14 cellular contexts compared by ENCODE assay signal in the genomic region with DNA sequence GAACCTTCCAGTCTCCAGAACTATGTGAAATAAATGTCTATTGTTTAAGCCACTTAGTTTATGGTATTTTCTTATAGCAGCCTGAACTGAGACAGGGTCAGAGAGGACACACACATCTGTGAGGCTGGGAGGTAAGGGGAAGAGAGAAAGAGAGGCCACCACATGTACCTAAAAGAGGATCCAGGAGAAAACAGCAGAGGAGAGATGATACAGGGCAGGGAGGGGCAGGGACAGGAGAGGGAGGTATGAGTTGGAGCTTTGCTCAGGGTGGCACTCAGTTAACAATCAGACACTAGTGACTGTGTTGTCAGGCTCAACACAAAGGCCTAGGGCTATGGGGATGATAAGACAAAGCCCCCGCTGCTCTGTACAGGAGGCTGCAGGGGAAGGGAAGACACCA. TPM values are rescaled to one million over a fixed set of nuclear protein-coding genes. Genes with fewer than 3 reads are reported as not detected.
A peak's percentile ranks its signal among the peaks of the same experiment; 100 is the strongest.
DNase-seq lines count a peak whose midpoint lies in the region; ATAC-seq and TF ChIP-seq lines count a peak whose summit lies in the region.
"Had no signal": no experiment of that assay in that cellular context is flagged by ENCODE, and none has a peak within 500 bp of the region (broad histone marks: within the 10 kb centered on the region; RNA-seq: fewer than 3 reads in every experiment).

No MANE protein-coding gene starts in this region.

- H3K27me3 Mint-ChIP-seq in CD4-positive, CD25-positive, alpha-beta regulatory T cell: no peaks in the 10 kb centered on the region
- no peaks in the 10 kb centered on the region for H3K27me3 Mint-ChIP-seq in stimulated activated naive B cell treated with anti-CD40 and anti-IgM and Interleukin-4, amounts not matched to agents 10 μg/mL and 1 μg/mL and 100 μg/mL, for 72 hours
- H3K27me3 Mint-ChIP-seq: B cell; CD4-positive, alpha-beta memory T cell had no signal

- no peaks in the 10 kb centered on the region for H3K9me3 Mint-ChIP-seq in CD4-positive, CD25-positive, alpha-beta regulatory T cell
- H3K9me3 Mint-ChIP-seq in stimulated activated naive B cell treated with anti-CD40 and anti-IgM and Interleukin-4, amounts not matched to agents 10 μg/mL and 1 μg/mL and 100 μg/mL, for 72 hours: no peaks in the 10 kb centered on the region
- H3K9me3 Mint-ChIP-seq: CD4-positive, alpha-beta memory T cell had no signal

- no peaks in the 10 kb centered on the region for H3K36me3 Mint-ChIP-seq in CD4-positive, CD25-positive, alpha-beta regulatory T cell
- no peaks in the 10 kb centered on the region for H3K36me3 Mint-ChIP-seq in stimulated activated naive B cell treated with anti-CD40 and anti-IgM and Interleukin-4, amounts not matched to agents 10 μg/mL and 1 μg/mL and 100 μg/mL, for 72 hours
- H3K36me3 Mint-ChIP-seq: CD4-positive, alpha-beta memory T cell had no signal

- no peak for DNase-seq in CD4-positive, CD25-positive, alpha-beta regulatory T cell
- DNase-seq in stimulated activated naive B cell treated with anti-CD40 and anti-IgM and Interleukin-4, amounts not matched to agents 10 μg/mL and 1 μg/mL and 100 μg/mL, for 72 hours: no peak
- no peak for DNase-seq in WERI-Rb-1
- DNase-seq: CD4-positive, alpha-beta memory T cell; DMS153; DMS79; GDM1; GM23248 had no signal

- H3K4me1 ChIP-seq in BLaER1 (peaks cover 38% of the 10 kb centered on the region), skeletal muscle tissue (ENCODE audit: control insufficient read depth in 3 of 3, insufficient read depth in 3 of 3, low read length in 3 of 3) (peaks cover 14 to 21% (median 16%) of the 10 kb centered on the region in 3 donors)
- H3K4me1 ChIP-seq in CD4-positive, CD25-positive, alpha-beta regulatory T cell (ENCODE audit: control insufficient read depth, insufficient read depth, low read length, poor library complexity, severe bottlenecking): no peaks in the 10 kb centered on the region

- H3K9me3 ChIP-seq in BLaER1 (no peaks in the 10 kb centered on the region), skeletal muscle tissue (ENCODE audit: control insufficient read depth in 3 of 3, low read length in 3 of 3) (no peaks in the 10 kb centered on the region), WERI-Rb-1 (ENCODE audit: severe bottlenecking) (no peaks in the 10 kb centered on the region)
- no peaks in the 10 kb centered on the region for H3K9me3 ChIP-seq in CD4-positive, CD25-positive, alpha-beta regulatory T cell (ENCODE audit: control insufficient read depth in 2 of 2, low read length in 2 of 2)
- H3K9me3 ChIP-seq: HAP-1 had no signal

- H3K4me1 Mint-ChIP-seq in CD4-positive, CD25-positive, alpha-beta regulatory T cell: peaks cover 0 to 3% (median under 1%) of the 10 kb centered on the region in 4 donors
- peaks cover 16 to 26% of the 10 kb centered on the region in 2 donors for H3K4me1 Mint-ChIP-seq in stimulated activated naive B cell treated with anti-CD40 and anti-IgM and Interleukin-4, amounts not matched to agents 10 μg/mL and 1 μg/mL and 100 μg/mL, for 72 hours

- H3K27ac ChIP-seq in BLaER1: peak overlapping the region; percentile 44; the same call in 1 of the 2 replicates
- no peak overlapping the region for H3K27ac ChIP-seq in CD4-positive, CD25-positive, alpha-beta regulatory T cell (ENCODE audit: insufficient read depth, low read length, poor library complexity, severe bottlenecking)
- peak overlapping the region; percentile 56 for H3K27ac ChIP-seq in skeletal muscle tissue (ENCODE audit: low read depth, low read length)
- H3K27ac ChIP-seq in WERI-Rb-1: no peak overlapping the region
- H3K27ac ChIP-seq: C4-2B, GM23248 had no signal

- TF ChIP-seq CTCF in WERI-Rb-1 (IDR thresholded peaks at IDR 0.05; ENCODE audit: low read depth, low read length): no peak

- H3K4me3 ChIP-seq in BLaER1 (no peak overlapping the region), skeletal muscle tissue (ENCODE audit: low read length in 3 of 3) (no peak overlapping the region), WERI-Rb-1 (ENCODE audit: low read depth, low read length) (no peak overlapping the region)
- no peak overlapping the region for H3K4me3 ChIP-seq in CD4-positive, CD25-positive, alpha-beta regulatory T cell (ENCODE audit: low read depth, low read length)
- H3K4me3 ChIP-seq: GM23248, HAP-1 had no signal

- no peak for ATAC-seq in CD4-positive, CD25-positive, alpha-beta regulatory T cell (ENCODE audit: low read depth in 2 of 2)
- ATAC-seq in stimulated activated naive B cell treated with anti-CD40 and anti-IgM and Interleukin-4, amounts not matched to agents 10 μg/mL and 1 μg/mL and 100 μg/mL, for 72 hours (replicated peaks): peak; percentile 57 to 65
- no peak for ATAC-seq in HG02759 (IDR thresholded peaks at IDR 0.05; ENCODE audit: unreplicated experiment)

- no peak overlapping the region for H3K4me3 Mint-ChIP-seq in CD4-positive, CD25-positive, alpha-beta regulatory T cell
- no peak overlapping the region for H3K4me3 Mint-ChIP-seq in stimulated activated naive B cell treated with anti-CD40 and anti-IgM and Interleukin-4, amounts not matched to agents 10 μg/mL and 1 μg/mL and 100 μg/mL, for 72 hours
- H3K4me3 Mint-ChIP-seq: B cell; CD4-positive, alpha-beta memory T cell had no signal

- H4K20me1 ChIP-seq in BLaER1: no peaks in the 10 kb centered on the region

- H3K4me2 ChIP-seq in BLaER1: peak overlapping the region; percentile 41; the same call in 1 of the 2 replicates

- H3K9ac ChIP-seq in BLaER1: no peak overlapping the region
- no peak overlapping the region for H3K9ac ChIP-seq in skeletal muscle tissue (ENCODE audit: low read depth in 1 of 3, low read length in 3 of 3)
- H3K9ac ChIP-seq: GM23248 had no signal

- H3K27me3 ChIP-seq in BLaER1 (no peaks in the 10 kb centered on the region), skeletal muscle tissue (ENCODE audit: control insufficient read depth in 3 of 3, insufficient read depth in 3 of 3, low read length in 3 of 3) (no peaks in the 10 kb centered on the region), WERI-Rb-1 (ENCODE audit: insufficient read depth, low read depth, severe bottlenecking) (no peaks in the 10 kb centered on the region)
- H3K27me3 ChIP-seq in CD4-positive, CD25-positive, alpha-beta regulatory T cell (ENCODE audit: control insufficient read depth, insufficient read depth, low read length): no peaks in the 10 kb centered on the region

- peak overlapping the region in 2 of 3 donors; percentile 4 to 67 for H3K27ac Mint-ChIP-seq in CD4-positive, CD25-positive, alpha-beta regulatory T cell
- peak overlapping the region; percentile 71 for H3K27ac Mint-ChIP-seq in stimulated activated naive B cell treated with anti-CD40 and anti-IgM and Interleukin-4, amounts not matched to agents 10 μg/mL and 1 μg/mL and 100 μg/mL, for 72 hours
- H3K27ac Mint-ChIP-seq: B cell had no signal

- H3K36me3 ChIP-seq in BLaER1 (no peaks in the 10 kb centered on the region), skeletal muscle tissue (ENCODE audit: control insufficient read depth in 3 of 3, insufficient read depth in 3 of 3, low read length in 3 of 3) (no peaks in the 10 kb centered on the region), WERI-Rb-1 (no peaks in the 10 kb centered on the region)
- H3K36me3 ChIP-seq in CD4-positive, CD25-positive, alpha-beta regulatory T cell (ENCODE audit: control insufficient read depth, insufficient read depth, low read length): no peaks in the 10 kb centered on the region
- H3K36me3 ChIP-seq: HAP-1 had no signal

RNA-seq across cellular contexts. Expression of gene KIF9, which starts 17.6 kb away (rescaled TPM):
- total RNA-seq in CD4-positive, CD25-positive, alpha-beta regulatory T cell: 5.4 TPM
- polyA plus RNA-seq in CD4-positive, CD25-positive, alpha-beta regulatory T cell: 1 to 10 TPM; 3.7 to 4.6 (median 4.0) TPM
- 2.1 TPM for total RNA-seq in skeletal muscle tissue

RNA-seq across cellular contexts. Expression of gene KLHL18, which starts 17.7 kb away (rescaled TPM):
- total RNA-seq in CD4-positive, CD25-positive, alpha-beta regulatory T cell: 48.9 TPM
- polyA plus RNA-seq in CD4-positive, CD25-positive, alpha-beta regulatory T cell: 10 to 100 TPM; 11.0 to 16.0 (median 14.7) TPM
- total RNA-seq in skeletal muscle tissue: 11.5 TPM

Comparison
In these comparisons a context has a peak if more than half of its experiments do, and no peak if none do; other contexts are left out.
1. H3K27ac ChIP-seq: peak in BLaER1 (single experiment) and skeletal muscle tissue (single experiment); none in CD4-positive, CD25-positive, alpha-beta regulatory T cell (single experiment) and WERI-Rb-1 (single experiment).
2. ATAC-seq: peak in stimulated activated naive B cell treated with anti-CD40 and anti-IgM and Interleukin-4, amounts not matched to agents 10 μg/mL and 1 μg/mL and 100 μg/mL, for 72 hours (2 of 2); none in CD4-positive, CD25-positive, alpha-beta regulatory T cell (0 of 2) and HG02759 (single experiment).